ENCODE assay signal across 8 cellular contexts in the genomic region with DNA sequence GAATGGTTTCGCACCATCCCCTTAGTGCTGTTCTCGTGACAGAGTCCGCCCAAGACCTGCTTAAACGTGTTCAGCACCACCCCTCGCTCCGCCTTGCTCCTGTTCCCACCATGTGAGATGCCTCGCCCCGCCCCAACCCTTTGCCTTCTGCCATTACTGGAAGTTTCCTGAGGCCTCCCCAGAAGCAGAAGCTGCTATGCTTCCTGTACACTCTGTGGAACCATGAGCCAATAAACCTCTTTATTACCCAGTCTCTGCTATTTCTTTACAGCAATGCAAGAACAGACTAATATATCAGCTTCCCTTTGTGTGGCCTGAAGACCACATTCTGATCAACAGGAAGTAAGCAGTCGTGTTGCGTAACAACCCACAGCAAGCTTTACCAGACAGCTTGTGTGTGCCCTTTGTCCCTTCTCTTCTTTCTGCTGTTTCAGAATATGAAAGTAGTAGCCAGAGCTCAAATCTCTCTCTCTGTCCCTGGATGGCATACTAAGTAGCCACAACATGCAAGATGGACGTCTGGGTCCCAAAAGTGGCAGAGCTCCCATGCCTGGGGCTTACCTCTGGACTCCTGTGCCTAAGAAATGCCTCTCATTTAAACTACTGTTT. TPM values are rescaled to one million over a fixed set of nuclear protein-coding genes. Genes with fewer than 3 reads are reported as not detected.
DNase-seq lines count a peak whose midpoint lies in the region; ATAC-seq lines count a peak whose summit lies in the region.

No MANE protein-coding gene starts in this region.

- H3K4me3 Mint-ChIP-seq in central memory CD8-positive, alpha-beta T cell: peak overlapping the region; percentile 80
- no peak overlapping the region for H3K4me3 Mint-ChIP-seq in memory B cell

- H3K36me3 Mint-ChIP-seq in central memory CD8-positive, alpha-beta T cell (ENCODE audit: insufficient read depth): peaks cover 32% of the 10 kb centered on the region
- H3K36me3 Mint-ChIP-seq in memory B cell: peaks cover 14% of the 10 kb centered on the region

- DNase-seq in Daoy (ENCODE audit: low read depth) (peak; percentile 48), HS-5 (ENCODE audit: low read depth) (peak; percentile 26), memory B cell (ENCODE audit: low spot score in 2 of 2) (peak in 1 of 2 donors; percentile 12), occipital lobe (lab: John Stamatoyannopoulos, UW) (no peak), SW 1271 (lab: John Stamatoyannopoulos, UW) (no peak)
- DNase-seq in activated CD4-positive, CD25-positive, alpha-beta regulatory T cell treated with anti-CD3 and anti-CD28 coated beads, Interleukin-2, amount 50 U/mL, for 72 hours: peak; percentile 61
- DNase-seq in central memory CD8-positive, alpha-beta T cell (ENCODE audit: low spot score in 2 of 2): peak; percentile 64 to 84
- peak; percentile 57 for DNase-seq in stimulated activated CD8-positive, alpha-beta memory T cell treated with anti-CD3 and anti-CD28 coated beads, Interleukin-4, amount 100 ng/mL, for 24 hours (ENCODE audit: low read depth)

- peak; percentile 76 for ATAC-seq in central memory CD8-positive, alpha-beta T cell (replicated peaks; ENCODE audit: extremely low read depth, poor library complexity, severe bottlenecking)
- ATAC-seq in memory B cell (ENCODE audit: low read depth): peak; percentile 91

- H3K27me3 Mint-ChIP-seq in central memory CD8-positive, alpha-beta T cell: no peaks in the 10 kb centered on the region
- no peaks in the 10 kb centered on the region for H3K27me3 Mint-ChIP-seq in memory B cell

- H3K27ac Mint-ChIP-seq in central memory CD8-positive, alpha-beta T cell (ENCODE audit: low read depth): peak overlapping the region; percentile 96
- H3K27ac Mint-ChIP-seq in memory B cell: peak overlapping the region; percentile 88

- H3K9me3 Mint-ChIP-seq in central memory CD8-positive, alpha-beta T cell: no peaks in the 10 kb centered on the region
- peaks cover 2% of the 10 kb centered on the region for H3K9me3 Mint-ChIP-seq in memory B cell

- H3K4me1 Mint-ChIP-seq in central memory CD8-positive, alpha-beta T cell: peaks cover 63% of the 10 kb centered on the region
- peaks cover 21% of the 10 kb centered on the region for H3K4me1 Mint-ChIP-seq in memory B cell

RNA-seq across cellular contexts. Expression of gene HENMT1, which starts 14.1 kb away (rescaled TPM):
- not detected in 2 replicates for total RNA-seq in Daoy (2014; rRNA removed; shearing (Covaris generic))
- total RNA-seq in occipital lobe: 28.1 TPM

RNA-seq across cellular contexts. Expression of gene PRPF38B, which starts 45.3 kb away (rescaled TPM):
- total RNA-seq in Daoy (2014; rRNA removed; shearing (Covaris generic)): 16.5 and 23.8 TPM in 2 replicates
- 21.8 TPM for total RNA-seq in occipital lobe

Comparison
In these comparisons a context has a peak if more than half of its experiments do, and no peak if none do; other contexts are left out.
1. DNase-seq: peak in Daoy (single experiment), HS-5 (single experiment), activated CD4-positive, CD25-positive, alpha-beta regulatory T cell treated with anti-CD3 and anti-CD28 coated beads, Interleukin-2, amount 50 U/mL, for 72 hours (single experiment), central memory CD8-positive, alpha-beta T cell (2 of 2) and stimulated activated CD8-positive, alpha-beta memory T cell treated with anti-CD3 and anti-CD28 coated beads, Interleukin-4, amount 100 ng/mL, for 24 hours (single experiment); none in occipital lobe (single experiment) and SW 1271 (0 of 2).
2. RNA of gene HENMT1, which starts 14.1 kb away (total RNA-seq): 28.1 TPM in occipital lobe (single experiment); not detected in Daoy; every median in the first group is over 10 times any median in the second.